In the genomic region with DNA sequence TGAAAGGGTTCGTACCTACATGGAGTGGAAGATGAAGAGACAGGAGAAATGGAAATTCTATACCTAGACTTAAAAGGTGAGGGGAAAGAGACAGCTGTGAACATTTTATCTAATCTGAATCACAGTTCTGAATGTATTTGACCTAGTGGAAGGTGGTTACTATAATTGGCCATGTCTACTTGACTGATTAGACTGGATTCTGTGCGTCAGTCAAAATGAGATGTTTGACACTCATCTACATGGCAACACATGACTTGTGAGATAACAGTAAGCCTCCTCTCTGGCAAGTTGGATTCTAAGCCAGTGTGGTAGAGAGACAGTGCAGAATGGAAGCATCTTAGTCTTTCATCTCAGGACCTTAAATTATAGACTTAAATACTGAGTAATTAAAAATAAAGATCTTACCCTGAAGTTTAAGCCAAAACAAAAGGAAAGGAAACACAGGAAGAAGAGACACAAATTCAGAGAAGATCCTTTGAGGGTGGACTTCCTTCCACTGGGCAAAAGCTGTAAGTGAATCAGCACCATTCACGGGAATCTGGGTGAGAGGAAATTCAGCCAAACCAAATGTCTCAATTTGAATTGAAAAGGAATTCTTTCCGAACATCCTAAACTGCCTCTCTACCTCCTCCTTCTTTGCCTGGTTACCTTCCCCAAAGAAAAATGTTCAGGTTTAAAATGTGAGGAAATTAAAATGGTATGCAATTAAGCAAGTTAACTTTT, we compare ENCODE assay signal across 12 cellular contexts.
"Had no signal": no experiment of that assay in that cellular context is flagged by ENCODE, and none has a peak within 500 bp of the region (broad histone marks: within the 10 kb centered on the region; RNA-seq: fewer than 3 reads in every experiment).

No MANE protein-coding gene starts in this region.

- DNase-seq: activated CD4-positive, alpha-beta T cell treated with anti-CD3 and anti-CD28 coated beads, Interleukin-2, amount 50 U/mL, for 48 hours; activated naive CD4-positive, alpha-beta T cell treated with anti-CD3 and anti-CD28 coated beads, Interleukin-2, amount 10 ng/mL, durations not matched to agents 7 days and 5 days; colonic mucosa; foreskin fibroblast; psoas muscle; stimulated activated CD4-positive, alpha-beta T cell treated with anti-CD3 and anti-CD28 coated beads, Interleukin-1b, Interleukin-23, amount 100 ng/mL, for 48 hours; stimulated activated naive CD8-positive, alpha-beta T cell treated with anti-CD3 and anti-CD28 coated beads, Interleukin-15, amount 100 ng/mL, for 72 hours; T-helper 1 cell; upper lobe of left lung had no signal

- H3K9me3 Mint-ChIP-seq: activated naive CD4-positive, alpha-beta T cell treated with anti-CD3 and anti-CD28 coated beads, Interleukin-2, amount 10 ng/mL, durations not matched to agents 7 days and 5 days had no signal

- H3K4me3 Mint-ChIP-seq: activated naive CD4-positive, alpha-beta T cell treated with anti-CD3 and anti-CD28 coated beads, Interleukin-2, amount 10 ng/mL, durations not matched to agents 7 days and 5 days; neural crest cell; stimulated activated naive CD8-positive, alpha-beta T cell treated with anti-CD3 and anti-CD28 coated beads, Interleukin-15, amount 100 ng/mL, for 72 hours had no signal

- H3K9me3 ChIP-seq: colonic mucosa, psoas muscle, upper lobe of left lung had no signal

- ATAC-seq: psoas muscle; stimulated activated naive CD8-positive, alpha-beta T cell treated with anti-CD3 and anti-CD28 coated beads, Interleukin-15, amount 100 ng/mL, for 72 hours had no signal

- H3K27ac Mint-ChIP-seq: activated naive CD4-positive, alpha-beta T cell treated with anti-CD3 and anti-CD28 coated beads, Interleukin-2, amount 10 ng/mL, durations not matched to agents 7 days and 5 days; activated T-helper 2 cell treated with anti-CD3 and anti-CD28 coated beads, Interferon-gamma antibody, Interleukin-2, Interleukin-4, amounts not matched to agents 10 μg/mL and 5 μg/mL and 100 μg/mL, durations not matched to agents 14 hours and 24 hours and 36 hours; stimulated activated naive CD8-positive, alpha-beta T cell treated with anti-CD3 and anti-CD28 coated beads, Interleukin-15, amount 100 ng/mL, for 72 hours had no signal

- H3K27ac ChIP-seq: colonic mucosa, psoas muscle, upper lobe of left lung, VCaP had no signal

- H3K4me1 Mint-ChIP-seq: activated naive CD4-positive, alpha-beta T cell treated with anti-CD3 and anti-CD28 coated beads, Interleukin-2, amount 10 ng/mL, durations not matched to agents 7 days and 5 days had no signal

- H3K4me3 ChIP-seq: colonic mucosa, psoas muscle, upper lobe of left lung had no signal

- H3K27me3 Mint-ChIP-seq: activated naive CD4-positive, alpha-beta T cell treated with anti-CD3 and anti-CD28 coated beads, Interleukin-2, amount 10 ng/mL, durations not matched to agents 7 days and 5 days; stimulated activated naive CD8-positive, alpha-beta T cell treated with anti-CD3 and anti-CD28 coated beads, Interleukin-15, amount 100 ng/mL, for 72 hours had no signal

- H3K27me3 ChIP-seq: colonic mucosa, upper lobe of left lung had no signal

- H3K4me1 ChIP-seq: colonic mucosa, psoas muscle had no signal

- H3K36me3 ChIP-seq: colonic mucosa had no signal
